Comparison of ENCODE assay signal across 10 cellular contexts in the genomic region with DNA sequence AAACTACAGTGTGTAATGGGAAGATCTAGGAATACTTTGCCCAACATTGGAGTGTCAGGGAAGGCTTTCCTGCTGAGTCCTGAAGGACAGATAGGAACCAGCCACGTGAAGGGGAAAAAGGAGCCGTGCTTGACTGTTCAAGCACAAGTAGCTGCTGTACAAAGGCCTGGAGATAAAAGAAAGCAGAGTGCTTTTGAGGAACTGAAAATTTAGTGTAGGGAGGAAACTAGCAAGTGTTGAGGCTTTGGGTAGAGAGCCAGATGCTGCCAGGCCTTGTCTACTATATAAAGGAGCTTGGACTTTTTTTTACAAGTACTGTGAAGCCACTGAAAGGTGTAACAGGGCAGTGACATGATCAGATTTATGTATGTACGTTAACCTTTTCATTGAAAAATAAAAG. TPM values are rescaled to one million over a fixed set of nuclear protein-coding genes. Genes with fewer than 3 reads are reported as not detected.
A peak's percentile ranks its signal among the peaks of the same experiment; 100 is the strongest.
DNase-seq lines count a peak whose midpoint lies in the region; ATAC-seq, FAIRE-seq and TF ChIP-seq lines count a peak whose summit lies in the region.
"Had no signal": no experiment of that assay in that cellular context is flagged by ENCODE, and none has a peak within 500 bp of the region (broad histone marks: within the 10 kb centered on the region; RNA-seq: fewer than 3 reads in every experiment).

No MANE protein-coding gene starts in this region.

- no peaks in the 10 kb centered on the region for H3K9me3 Mint-ChIP-seq in activated naive CD8-positive, alpha-beta T cell treated with anti-CD3 and anti-CD28 coated beads for 36 hours

- H3K4me3 ChIP-seq in coronary artery = no peak overlapping the region
- H3K4me3 ChIP-seq: lower lobe of right lung had no signal

- DNase-seq in GM18507 (ENCODE audit: extremely low spot score, insufficient read length, low read depth) = peak; percentile 42
- peak; percentile 55 for DNase-seq in globus pallidus (ENCODE audit: low spot score)
- no peak for DNase-seq in stimulated activated CD4-positive, alpha-beta T cell treated with anti-CD3 and anti-CD28 coated beads, Interleukin-4, amount 100 ng/mL, for 24 hours
- DNase-seq in coronary artery (ENCODE audit: low spot score) = no peak
- DNase-seq in NCI-H187 treated with DMSO at 0.1 percent for 48 hours (lab: John Stamatoyannopoulos, UW) = no peak
- DNase-seq in activated naive CD8-positive, alpha-beta T cell treated with anti-CD3 and anti-CD28 coated beads for 36 hours = no peak
- DNase-seq: activated CD4-positive, alpha-beta T cell treated with anti-CD3 and anti-CD28 coated beads, Interleukin-2, amount 50 U/mL, for 48 hours; lower lobe of right lung had no signal

- H3K27ac ChIP-seq in coronary artery = no peak overlapping the region
- H3K27ac ChIP-seq: lower lobe of right lung had no signal

- peak; percentile 98 for FAIRE-seq in GM18507 (lab: Jason Lieb, UNC)

- peaks cover 6% of the 10 kb centered on the region for H3K27me3 Mint-ChIP-seq in activated naive CD8-positive, alpha-beta T cell treated with anti-CD3 and anti-CD28 coated beads for 36 hours

- no peak overlapping the region for H3K4me3 Mint-ChIP-seq in activated naive CD8-positive, alpha-beta T cell treated with anti-CD3 and anti-CD28 coated beads for 36 hours

- peaks cover 2% of the 10 kb centered on the region for H3K4me1 Mint-ChIP-seq in activated naive CD8-positive, alpha-beta T cell treated with anti-CD3 and anti-CD28 coated beads for 36 hours

- no peak overlapping the region for H3K27ac Mint-ChIP-seq in activated naive CD8-positive, alpha-beta T cell treated with anti-CD3 and anti-CD28 coated beads for 36 hours

- peaks cover under 1% of the 10 kb centered on the region for H3K36me3 Mint-ChIP-seq in activated naive CD8-positive, alpha-beta T cell treated with anti-CD3 and anti-CD28 coated beads for 36 hours

- ATAC-seq in GM21576 (IDR thresholded peaks at IDR 0.05; ENCODE audit: unreplicated experiment) = peak; percentile 65
- peak; percentile 60 for ATAC-seq in HG03457 (IDR thresholded peaks at IDR 0.05; ENCODE audit: unreplicated experiment)

- no peak for TF ChIP-seq CTCF in coronary artery (IDR thresholded peaks at IDR 0.05)

RNA-seq across cellular contexts. Expression of a gene that starts 39.0 kb away (rescaled TPM):
- total RNA-seq in activated naive CD8-positive, alpha-beta T cell treated with anti-CD3 and anti-CD28 coated beads for 36 hours = 1 to 10 TPM; 3.2 to 4.9 TPM

RNA-seq across cellular contexts. Expression of a gene that starts 51.4 kb away (rescaled TPM):
- total RNA-seq in activated naive CD8-positive, alpha-beta T cell treated with anti-CD3 and anti-CD28 coated beads for 36 hours = 1 to 10 TPM; 5.6 to 7.4 TPM

Comparison
In these comparisons a context has a peak if more than half of its experiments do, and no peak if none do; other contexts are left out.
1. DNase-seq: peak in GM18507 (single experiment) and globus pallidus (single experiment); none in stimulated activated CD4-positive, alpha-beta T cell treated with anti-CD3 and anti-CD28 coated beads, Interleukin-4, amount 100 ng/mL, for 24 hours (single experiment), coronary artery (single experiment), NCI-H187 treated with DMSO at 0.1 percent for 48 hours (single experiment) and activated naive CD8-positive, alpha-beta T cell treated with anti-CD3 and anti-CD28 coated beads for 36 hours (single experiment).